Comparison of ENCODE assay signal across 16 cellular contexts in genomic region chr2:178205853-178206516, GRCh38. TPM values are rescaled to one million over a fixed set of nuclear protein-coding genes. Genes with fewer than 3 reads are reported as not detected.
DNase-seq lines count a peak whose midpoint lies in the region; ATAC-seq and TF ChIP-seq lines count a peak whose summit lies in the region.
"Had no signal": no experiment of that assay in that cellular context is flagged by ENCODE, and none has a peak within 500 bp of the region (broad histone marks: within the 10 kb centered on the region; RNA-seq: fewer than 3 reads in every experiment).

No MANE protein-coding gene starts in this region.

- H3K9me2 ChIP-seq in GM23248 (ENCODE audit: insufficient read depth) = no peaks in the 10 kb centered on the region

- TF ChIP-seq CTCF in RWPE2 (IDR thresholded peaks at IDR 0.05; ENCODE audit: poor library complexity, severe bottlenecking) (no peak), smooth muscle cell (IDR thresholded peaks at IDR 0.05; ENCODE audit: borderline replicate concordance, insufficient read depth, poor library complexity, severe bottlenecking) (no peak), BE2C (IDR thresholded peaks at IDR 0.05; ENCODE audit: low read depth, low read length) (no peak)

- peak; percentile 89 for ATAC-seq in RWPE2 (ENCODE audit: low read depth)
- no peak for ATAC-seq in GM19397 (IDR thresholded peaks at IDR 0.05; ENCODE audit: unreplicated experiment)
- ATAC-seq: HCT116; stimulated activated naive CD8-positive, alpha-beta T cell treated with anti-CD3 and anti-CD28 coated beads, Interleukin-15, amount 100 ng/mL, for 72 hours had no signal

- H3K4me1 ChIP-seq in GM23248 (ENCODE audit: insufficient read depth) (peaks cover 22% of the 10 kb centered on the region), RWPE2 (ENCODE audit: insufficient read depth, poor library complexity, severe bottlenecking) (no peaks in the 10 kb centered on the region), smooth muscle cell (ENCODE audit: low read depth) (peaks cover 7% of the 10 kb centered on the region), BE2C (no peaks in the 10 kb centered on the region)
- H3K4me1 ChIP-seq: adrenal gland, sigmoid colon had no signal

- H2AFZ ChIP-seq in GM23248 = peak overlapping the region; percentile 56
- no peak overlapping the region for H2AFZ ChIP-seq in smooth muscle cell (ENCODE audit: low read depth)

- H3K4me2 ChIP-seq in GM23248 (ENCODE audit: unreplicated experiment) = peak overlapping the region; percentile 77
- H3K4me2 ChIP-seq in smooth muscle cell = peak overlapping the region; percentile 66

- H3K9ac ChIP-seq in GM23248 = peak overlapping the region; percentile 42
- H3K9ac ChIP-seq in smooth muscle cell (ENCODE audit: low read depth) = no peak overlapping the region

- H4K20me1 ChIP-seq in GM23248 (ENCODE audit: insufficient read depth) = no peaks in the 10 kb centered on the region
- no peaks in the 10 kb centered on the region for H4K20me1 ChIP-seq in smooth muscle cell (ENCODE audit: low read depth)

- H3F3A ChIP-seq in GM23248 (ENCODE audit: insufficient read depth) = peaks cover 18% of the 10 kb centered on the region
- no peaks in the 10 kb centered on the region for H3F3A ChIP-seq in smooth muscle cell (ENCODE audit: low read depth)

- H3K4me3 ChIP-seq in GM23248 (peak overlapping the region; percentile 52), RWPE2 (ENCODE audit: severe bottlenecking) (no peak overlapping the region), smooth muscle cell (no peak overlapping the region), BE2C (ENCODE audit: low read depth, low read length) (no peak overlapping the region)
- H3K4me3 ChIP-seq: adrenal gland, coronary artery, left ventricle myocardium inferior, MG63, sigmoid colon had no signal

- H3K9me3 ChIP-seq in GM23248 (ENCODE audit: low read depth) (no peaks in the 10 kb centered on the region), RWPE2 (ENCODE audit: severe bottlenecking) (no peaks in the 10 kb centered on the region), smooth muscle cell (replicated peaks; ENCODE audit: low read depth) (no peaks in the 10 kb centered on the region), BE2C (no peaks in the 10 kb centered on the region)
- H3K9me3 ChIP-seq: adrenal gland, left ventricle myocardium inferior, MG63, sigmoid colon had no signal

- H3K27me3 ChIP-seq in GM23248 (replicated peaks; ENCODE audit: insufficient read depth) = no peaks in the 10 kb centered on the region
- no peaks in the 10 kb centered on the region for H3K27me3 ChIP-seq in RWPE2 (ENCODE audit: insufficient read depth, poor library complexity, severe bottlenecking)
- no peaks in the 10 kb centered on the region for H3K27me3 ChIP-seq in smooth muscle cell (ENCODE audit: low read depth)
- no peaks in the 10 kb centered on the region for H3K27me3 ChIP-seq in BE2C
- H3K27me3 ChIP-seq: adrenal gland, MG63, sigmoid colon had no signal

- H3K36me3 ChIP-seq in GM23248 (ENCODE audit: low read depth) = no peaks in the 10 kb centered on the region
- no peaks in the 10 kb centered on the region for H3K36me3 ChIP-seq in RWPE2 (ENCODE audit: low read depth)
- no peaks in the 10 kb centered on the region for H3K36me3 ChIP-seq in smooth muscle cell (ENCODE audit: low read depth)
- H3K36me3 ChIP-seq in BE2C = no peaks in the 10 kb centered on the region
- H3K36me3 ChIP-seq: adrenal gland, left ventricle myocardium inferior, MG63, sigmoid colon had no signal

- 36 to 43% methylated on average over 3 of the region's 3 CpGs for WGBS in GM23248 (ENCODE audit: low coverage in 1 of 2, low lambda C conversion rate in 2 of 2, missing lambda C conversion rate in 2 of 2), 2 experiments
- 34% methylated on average over 3 of the region's 3 CpGs for WGBS in smooth muscle cell (ENCODE audit: low lambda C conversion rate)

- DNase-seq in GM23248 = peak; percentile 82
- no peak for DNase-seq in RWPE2 (ENCODE audit: low spot score)
- DNase-seq in fibroblast of peridontal ligament (ENCODE audit: extremely low read depth) = peak; percentile 43
- DNase-seq in smooth muscle cell (lab: John Stamatoyannopoulos, UW; ENCODE audit: unreplicated experiment) = no peak
- DNase-seq in activated T-cell treated with anti-CD3 and anti-CD28 coated beads for 4 hours = no peak
- no peak for DNase-seq in BE2C
- DNase-seq: activated CD4-positive, alpha-beta T cell treated with anti-CD3 and anti-CD28 coated beads for 1 hour; adrenal gland; left ventricle myocardium inferior; MG63; NCI-H2171; sigmoid colon; stimulated activated naive CD8-positive, alpha-beta T cell treated with anti-CD3 and anti-CD28 coated beads, Interleukin-15, amount 100 ng/mL, for 72 hours had no signal

- in situ Hi-C loops in GM23248 (cut with MboI) = no loop called here

- H3K79me2 ChIP-seq in GM23248 (ENCODE audit: insufficient read depth) (peaks cover 63% of the 10 kb centered on the region), smooth muscle cell (ENCODE audit: low read depth) (no peaks in the 10 kb centered on the region)

- peak overlapping the region; percentile 69 for H3K27ac ChIP-seq in GM23248
- H3K27ac ChIP-seq in RWPE2 (ENCODE audit: poor library complexity, severe bottlenecking) = no peak overlapping the region
- H3K27ac ChIP-seq in smooth muscle cell (ENCODE audit: low read depth) = peak overlapping the region; percentile 58
- H3K27ac ChIP-seq: adrenal gland, coronary artery, left ventricle myocardium inferior, sigmoid colon had no signal

RNA-seq across cellular contexts. Expression of gene OSBPL6, which starts 11.7 kb away (rescaled TPM):
- 6.3 and 8.9 TPM in 2 replicates for total RNA-seq in GM23248 (2014; rRNA removed; shearing (Covaris generic))
- polyA plus RNA-seq in GM23248 (2016; fragmentation: Nextera tagmentation; extraction: Ambion mirVana) (10.6 and 11.8 TPM in 2 replicates), smooth muscle cell (2.4 and 7.6 TPM in 2 replicates)
- total RNA-seq in smooth muscle cell = 7.4 and 8.6 TPM in 2 replicates
- polyA plus RNA-seq in BE2C (2012; ENCODE audit: insufficient read depth, insufficient read length, low read depth) = 2.5 TPM

Comparison
In these comparisons a context has a peak if more than half of its experiments do, and no peak if none do; other contexts are left out.
1. DNase-seq: peak in GM23248 (single experiment) and fibroblast of peridontal ligament (single experiment); none in RWPE2 (single experiment), smooth muscle cell (single experiment), activated T-cell treated with anti-CD3 and anti-CD28 coated beads for 4 hours (single experiment) and BE2C (single experiment).